In genomic region chr21:15309022-15309590, GRCh38 we compare ENCODE assay signal across 17 cellular contexts.
DNase-seq lines count a peak whose midpoint lies in the region; ATAC-seq and TF ChIP-seq lines count a peak whose summit lies in the region.
"Had no signal": no experiment of that assay in that cellular context is flagged by ENCODE, and none has a peak within 500 bp of the region (broad histone marks: within the 10 kb centered on the region; RNA-seq: fewer than 3 reads in every experiment).

No MANE protein-coding gene starts in this region.

- no peaks in the 10 kb centered on the region for H3K27me3 Mint-ChIP-seq in progenitor cell of endocrine pancreas

- no peaks in the 10 kb centered on the region for H3K36me3 Mint-ChIP-seq in progenitor cell of endocrine pancreas (ENCODE audit: insufficient read depth)

- no peak overlapping the region for H3K4me3 ChIP-seq in astrocyte of the spinal cord (ENCODE audit: low read depth, low read length)
- no peak overlapping the region for H3K4me3 ChIP-seq in fibroblast of the aortic adventitia (ENCODE audit: low read depth, low read length)
- H3K4me3 ChIP-seq in retinal pigment epithelial cell (ENCODE audit: low read length), result no peak overlapping the region
- H3K4me3 ChIP-seq: MG63, PC-9 had no signal

- no peaks in the 10 kb centered on the region for H3K4me1 Mint-ChIP-seq in progenitor cell of endocrine pancreas (ENCODE audit: low read depth)

- in situ Hi-C loops in astrocyte of the spinal cord (cut with HindIII; ENCODE audit: low sequenced_read_pairs), result no loop called here

- ATAC-seq in GM21390 (IDR thresholded peaks at IDR 0.05; ENCODE audit: unreplicated experiment), result no peak

- peaks cover 4% of the 10 kb centered on the region for H3K9me3 Mint-ChIP-seq in progenitor cell of endocrine pancreas (ENCODE audit: low read depth)
- H3K9me3 Mint-ChIP-seq: HFFc6 had no signal

- DNase-seq in astrocyte of the spinal cord (ENCODE audit: low read depth, low spot score) (peak; percentile 29), fibroblast of the aortic adventitia (ENCODE audit: low read depth) (peak; percentile 38), retinal pigment epithelial cell (ENCODE audit: low read depth) (peak; percentile 21), glomerular visceral epithelial cell (ENCODE audit: extremely low spot score) (no peak), GDM1 (lab: John Stamatoyannopoulos, UW) (no peak), progenitor cell of endocrine pancreas (ENCODE audit: low spot score, unreplicated experiment) (no peak)
- DNase-seq: 8988T, DMS79 treated with DMSO at 0.1 percent for 48 hours, HFFc6, NCI-H1092, NCI-H1436 treated with DMSO at 0.1 percent for 48 hours, NCI-H2029, NCI-H526, PC-9 had no signal

- no peak overlapping the region for H3K27ac Mint-ChIP-seq in progenitor cell of endocrine pancreas
- H3K27ac Mint-ChIP-seq: HFFc6 had no signal

- TF ChIP-seq RAD21 in Ishikawa (IDR thresholded peaks at IDR 0.05; ENCODE audit: low read depth), result no peak

- peak; percentile 75; the same call in 1 of the 2 replicates for TF ChIP-seq EP300 in Ishikawa (IDR thresholded peaks at IDR 0.05; ENCODE audit: borderline replicate concordance)

- no peak overlapping the region for H3K4me3 Mint-ChIP-seq in progenitor cell of endocrine pancreas (ENCODE audit: low read depth)
- H3K4me3 Mint-ChIP-seq: HFFc6 had no signal

- TF ChIP-seq CTCF in astrocyte of the spinal cord (IDR thresholded peaks at IDR 0.05; ENCODE audit: low read depth, low read length) (no peak), fibroblast of the aortic adventitia (IDR thresholded peaks at IDR 0.05; ENCODE audit: insufficient read depth, low read length) (no peak), retinal pigment epithelial cell (conservative IDR thresholded peaks at IDR 0.05; ENCODE audit: low read depth, low read length) (no peak), progenitor cell of endocrine pancreas (IDR thresholded peaks at IDR 0.05; ENCODE audit: unreplicated experiment) (no peak)

TF ChIP-seq in Ishikawa, 13 proteins besides CTCF, POLR2A, EP300 and RAD21:
- TF ChIP-seq EGR1 (IDR thresholded peaks at IDR 0.05) (no peak), NFIC (IDR thresholded peaks at IDR 0.05) (0 out of 2 replicates have a peak, but pooled peaks have one; percentile 39)

Comparison
In these comparisons a context has a peak if more than half of its experiments do, and no peak if none do; other contexts are left out.
1. DNase-seq: peak in astrocyte of the spinal cord (single experiment), fibroblast of the aortic adventitia (single experiment) and retinal pigment epithelial cell (single experiment); none in glomerular visceral epithelial cell (single experiment), GDM1 (single experiment) and progenitor cell of endocrine pancreas (single experiment).